ENCODE assay signal across 9 cellular contexts in genomic region chr2:40488101-40488598, GRCh38. TPM values are rescaled to one million over a fixed set of nuclear protein-coding genes. Genes with fewer than 3 reads are reported as not detected.
DNase-seq lines count a peak whose midpoint lies in the region; ATAC-seq, FAIRE-seq and TF ChIP-seq lines count a peak whose summit lies in the region.
"Had no signal": no experiment of that assay in that cellular context is flagged by ENCODE, and none has a peak within 500 bp of the region (broad histone marks: within the 10 kb centered on the region; RNA-seq: fewer than 3 reads in every experiment).

No MANE protein-coding gene starts in this region.

- WGBS in stomach, 5 donors: 21 to 42% (median 38%) methylated on average over 4 of the region's 4 CpGs

- H3K27ac Mint-ChIP-seq in stimulated activated memory B cell treated with anti-CD40 and anti-IgM and Interleukin-4, amounts not matched to agents 10 μg/mL and 1 μg/mL and 100 μg/mL, for 72 hours: no peak overlapping the region
- H3K27ac Mint-ChIP-seq: IgD-negative memory B cell had no signal

- peaks cover 3% of the 10 kb centered on the region for H3K9me3 Mint-ChIP-seq in stimulated activated memory B cell treated with anti-CD40 and anti-IgM and Interleukin-4, amounts not matched to agents 10 μg/mL and 1 μg/mL and 100 μg/mL, for 72 hours

- H3K9me3 ChIP-seq in HEK293 (ENCODE audit: control insufficient read depth, insufficient read depth, low read depth, low read length): no peaks in the 10 kb centered on the region
- no peaks in the 10 kb centered on the region for H3K9me3 ChIP-seq in stomach

- H3K36me3 ChIP-seq in HEK293 (ENCODE audit: control insufficient read depth in 2 of 2, insufficient read depth in 1 of 2, low read length in 2 of 2): no peaks in the 10 kb centered on the region
- no peaks in the 10 kb centered on the region for H3K36me3 ChIP-seq in stomach

- no peaks in the 10 kb centered on the region for H3K36me3 Mint-ChIP-seq in stimulated activated memory B cell treated with anti-CD40 and anti-IgM and Interleukin-4, amounts not matched to agents 10 μg/mL and 1 μg/mL and 100 μg/mL, for 72 hours
- H3K36me3 Mint-ChIP-seq: IgD-negative memory B cell had no signal

- H3K27ac ChIP-seq in HEK293 (ENCODE audit: extremely low read depth, low read depth, low read length) (no peak overlapping the region), stomach (peak overlapping the region in 2 of 5 donors; percentile 21 to 34)

- POLR2A ChIA-PET in HEK293 (lab: Yijun Ruan, JAX): interaction anchor here (0.7 kb wide), 1 partner anchor 258 kb away, joined by 4 read pairs; no protein-coding TSS in a partner anchor

- TF ChIP-seq POLR2A in stomach (IDR thresholded peaks at IDR 0.05): no peak

- H3K4me1 ChIP-seq in HEK293 (ENCODE audit: control insufficient read depth, insufficient read depth, low read length): no peaks in the 10 kb centered on the region
- peaks cover 0 to 21% (median 10%) of the 10 kb centered on the region in 4 donors for H3K4me1 ChIP-seq in stomach

- no peak overlapping the region for H3K4me3 Mint-ChIP-seq in stimulated activated memory B cell treated with anti-CD40 and anti-IgM and Interleukin-4, amounts not matched to agents 10 μg/mL and 1 μg/mL and 100 μg/mL, for 72 hours
- H3K4me3 Mint-ChIP-seq: IgD-negative memory B cell had no signal

- intact Hi-C loops in Right ventricle myocardium superior (cut with DNase I) (no loop called here), stomach (cut with DNase I; ENCODE audit: low total_unique reads) (no loop called here)

- no peaks in the 10 kb centered on the region for H3K27me3 Mint-ChIP-seq in stimulated activated memory B cell treated with anti-CD40 and anti-IgM and Interleukin-4, amounts not matched to agents 10 μg/mL and 1 μg/mL and 100 μg/mL, for 72 hours
- H3K27me3 Mint-ChIP-seq: IgD-negative memory B cell had no signal

- TF ChIP-seq CTCF in HEK293 (tag by site-specific recombination; IDR thresholded peaks at IDR 0.05) (no peak), stomach (IDR thresholded peaks at IDR 0.05) (peak in 4 of 7 experiments; percentile 9 to 37 (median 26))

- no peaks in the 10 kb centered on the region for H3K27me3 ChIP-seq in stomach

- TF ChIP-seq EP300 in stomach (IDR thresholded peaks at IDR 0.05): no peak

- CTCF ChIA-PET in HEK293 (lab: Yijun Ruan, JAX): interaction anchor here (0.7 to 1.6 kb wide), 3 partner anchors 17 to 664 kb away, joined by 3 to 9 read pairs (median 4); no protein-coding TSS in a partner anchor

- H3K4me1 Mint-ChIP-seq in stimulated activated memory B cell treated with anti-CD40 and anti-IgM and Interleukin-4, amounts not matched to agents 10 μg/mL and 1 μg/mL and 100 μg/mL, for 72 hours: peaks cover 7% of the 10 kb centered on the region

- ATAC-seq in Right ventricle myocardium superior (ENCODE audit: poor library complexity) (peak; percentile 55), HG02571 (IDR thresholded peaks at IDR 0.05; ENCODE audit: unreplicated experiment) (no peak), GM18873 (IDR thresholded peaks at IDR 0.05; ENCODE audit: low FRiP score, unreplicated experiment) (no peak)
- no peak for ATAC-seq in stimulated activated memory B cell treated with anti-CD40 and anti-IgM and Interleukin-4, amounts not matched to agents 10 μg/mL and 1 μg/mL and 100 μg/mL, for 72 hours

- H3K4me3 ChIP-seq in HEK293 (ENCODE audit: low read depth, low read length): no peak overlapping the region
- H3K4me3 ChIP-seq in stomach: no peak overlapping the region

- peak; percentile 47 for DNase-seq in RKO (ENCODE audit: low spot score)
- DNase-seq in Right ventricle myocardium superior: no peak
- DNase-seq in stomach: no peak
- DNase-seq in GM19239 (ENCODE audit: insufficient read length, low spot score): no peak

- no peak for FAIRE-seq in GM19239 (lab: Jason Lieb, UNC)

TF ChIP-seq in HEK293, 187 proteins besides CTCF, POLR2A, EP300 and RAD21:
- TF ChIP-seq ZNF629 (tag by site-specific recombination; IDR thresholded peaks at IDR 0.05) (no peak), TRIM28 (IDR thresholded peaks at IDR 0.05; ENCODE audit: borderline replicate concordance, low read length) (0 out of 2 replicates have a peak, but pooled peaks have one; percentile 8), ZNF654 (tag by site-specific recombination; IDR thresholded peaks at IDR 0.05; ENCODE audit: low read depth) (no peak), GLIS1 (tag by site-specific recombination; IDR thresholded peaks at IDR 0.05) (no peak), ZNF707 (tag by site-specific recombination; IDR thresholded peaks at IDR 0.05) (no peak), ZBTB17 (tag by site-specific recombination; IDR thresholded peaks at IDR 0.05) (no peak), ZNF514 (tag by site-specific recombination; IDR thresholded peaks at IDR 0.05) (no peak)

RNA-seq across cellular contexts. Expression of gene SLC8A1, which starts 36.3 kb away (rescaled TPM):
- total RNA-seq in Right ventricle myocardium superior (958 TPM), stomach (100 to 1,000 TPM in 1 of 5 donors, 10 to 100 TPM in 4; 12.3 to 105 (median 21.4) TPM)
- polyA plus RNA-seq in stomach: under 1 TPM; 0.31 to 0.75 (median 0.33) TPM
- polyA plus RNA-seq: IgD-negative memory B cell had no signal
